In genomic region chr4:61443813-61444510, GRCh38 we compare ENCODE assay signal across 1 cellular context.
TF ChIP-seq lines count a peak whose summit lies in the region.

No MANE protein-coding gene starts in this region.

TF ChIP-seq in GM23338, 12 proteins besides CTCF, POLR2A, EP300 and RAD21:
- no peak for TF ChIP-seq ZNF462 (CRISPR knock-in tag; IDR thresholded peaks at IDR 0.05)
- TF ChIP-seq REST (IDR thresholded peaks at IDR 0.05; ENCODE audit: unreplicated experiment), result no peak
- no peak for TF ChIP-seq JUNB (IDR thresholded peaks at IDR 0.05; ENCODE audit: unreplicated experiment)
- TF ChIP-seq EZH2 (IDR thresholded peaks at IDR 0.05; ENCODE audit: low read depth, unreplicated experiment), result no peak
- no peak for TF ChIP-seq STAT1 (IDR thresholded peaks at IDR 0.05; ENCODE audit: unreplicated experiment)
- TF ChIP-seq ETS1 (IDR thresholded peaks at IDR 0.05), result no peak
- TF ChIP-seq ZNF331 (CRISPR knock-in tag; IDR thresholded peaks at IDR 0.05; ENCODE audit: low read depth), result no peak
- no peak for TF ChIP-seq POLR2AphosphoS5 (IDR thresholded peaks at IDR 0.05; ENCODE audit: low read depth)
- TF ChIP-seq NANOG (IDR thresholded peaks at IDR 0.05; ENCODE audit: borderline replicate concordance), result no peak
- no peak for TF ChIP-seq ZNF114 (CRISPR knock-in tag; IDR thresholded peaks at IDR 0.05)
- TF ChIP-seq EZH2phosphoT487 (IDR thresholded peaks at IDR 0.05; ENCODE audit: unreplicated experiment), result no peak
- TF ChIP-seq CREB1 (CRISPR knock-in tag; IDR thresholded peaks at IDR 0.05; ENCODE audit: low read depth), result no peak
TF ChIP-seq in GM23338: peak in this region for 0.
